Comparison of ENCODE assay signal across 1 cellular context in the genomic region with DNA sequence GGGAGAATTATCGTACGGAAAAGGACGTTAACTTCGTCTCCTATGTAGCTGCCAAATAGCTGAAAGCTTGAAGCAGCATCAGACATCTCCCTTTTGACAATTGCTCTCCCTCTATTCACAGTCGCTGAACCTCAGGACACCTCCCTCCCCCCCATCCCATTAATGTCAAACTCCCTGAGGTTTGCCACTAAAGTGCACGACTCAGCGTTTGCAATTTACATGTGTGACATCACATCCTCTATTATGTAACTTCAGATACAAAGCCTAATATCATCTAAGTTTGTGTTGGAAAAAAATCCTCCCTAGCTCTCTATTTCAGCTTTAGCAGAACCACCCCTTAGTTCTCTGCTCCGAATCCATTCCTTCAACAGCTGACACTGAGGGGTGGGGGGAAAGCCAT.
TF ChIP-seq lines count a peak whose summit lies in the region.

No MANE protein-coding gene starts in this region.

TF ChIP-seq in GM23338, 12 proteins besides CTCF, POLR2A, EP300 and RAD21:
- TF ChIP-seq EZH2 (IDR thresholded peaks at IDR 0.05; ENCODE audit: low read depth, unreplicated experiment) (no peak), STAT1 (IDR thresholded peaks at IDR 0.05; ENCODE audit: unreplicated experiment) (no peak), EZH2phosphoT487 (IDR thresholded peaks at IDR 0.05; ENCODE audit: unreplicated experiment) (no peak), CREB1 (CRISPR knock-in tag; IDR thresholded peaks at IDR 0.05; ENCODE audit: low read depth) (no peak), POLR2AphosphoS5 (IDR thresholded peaks at IDR 0.05; ENCODE audit: low read depth) (no peak)
- TF ChIP-seq, protein P1, sequence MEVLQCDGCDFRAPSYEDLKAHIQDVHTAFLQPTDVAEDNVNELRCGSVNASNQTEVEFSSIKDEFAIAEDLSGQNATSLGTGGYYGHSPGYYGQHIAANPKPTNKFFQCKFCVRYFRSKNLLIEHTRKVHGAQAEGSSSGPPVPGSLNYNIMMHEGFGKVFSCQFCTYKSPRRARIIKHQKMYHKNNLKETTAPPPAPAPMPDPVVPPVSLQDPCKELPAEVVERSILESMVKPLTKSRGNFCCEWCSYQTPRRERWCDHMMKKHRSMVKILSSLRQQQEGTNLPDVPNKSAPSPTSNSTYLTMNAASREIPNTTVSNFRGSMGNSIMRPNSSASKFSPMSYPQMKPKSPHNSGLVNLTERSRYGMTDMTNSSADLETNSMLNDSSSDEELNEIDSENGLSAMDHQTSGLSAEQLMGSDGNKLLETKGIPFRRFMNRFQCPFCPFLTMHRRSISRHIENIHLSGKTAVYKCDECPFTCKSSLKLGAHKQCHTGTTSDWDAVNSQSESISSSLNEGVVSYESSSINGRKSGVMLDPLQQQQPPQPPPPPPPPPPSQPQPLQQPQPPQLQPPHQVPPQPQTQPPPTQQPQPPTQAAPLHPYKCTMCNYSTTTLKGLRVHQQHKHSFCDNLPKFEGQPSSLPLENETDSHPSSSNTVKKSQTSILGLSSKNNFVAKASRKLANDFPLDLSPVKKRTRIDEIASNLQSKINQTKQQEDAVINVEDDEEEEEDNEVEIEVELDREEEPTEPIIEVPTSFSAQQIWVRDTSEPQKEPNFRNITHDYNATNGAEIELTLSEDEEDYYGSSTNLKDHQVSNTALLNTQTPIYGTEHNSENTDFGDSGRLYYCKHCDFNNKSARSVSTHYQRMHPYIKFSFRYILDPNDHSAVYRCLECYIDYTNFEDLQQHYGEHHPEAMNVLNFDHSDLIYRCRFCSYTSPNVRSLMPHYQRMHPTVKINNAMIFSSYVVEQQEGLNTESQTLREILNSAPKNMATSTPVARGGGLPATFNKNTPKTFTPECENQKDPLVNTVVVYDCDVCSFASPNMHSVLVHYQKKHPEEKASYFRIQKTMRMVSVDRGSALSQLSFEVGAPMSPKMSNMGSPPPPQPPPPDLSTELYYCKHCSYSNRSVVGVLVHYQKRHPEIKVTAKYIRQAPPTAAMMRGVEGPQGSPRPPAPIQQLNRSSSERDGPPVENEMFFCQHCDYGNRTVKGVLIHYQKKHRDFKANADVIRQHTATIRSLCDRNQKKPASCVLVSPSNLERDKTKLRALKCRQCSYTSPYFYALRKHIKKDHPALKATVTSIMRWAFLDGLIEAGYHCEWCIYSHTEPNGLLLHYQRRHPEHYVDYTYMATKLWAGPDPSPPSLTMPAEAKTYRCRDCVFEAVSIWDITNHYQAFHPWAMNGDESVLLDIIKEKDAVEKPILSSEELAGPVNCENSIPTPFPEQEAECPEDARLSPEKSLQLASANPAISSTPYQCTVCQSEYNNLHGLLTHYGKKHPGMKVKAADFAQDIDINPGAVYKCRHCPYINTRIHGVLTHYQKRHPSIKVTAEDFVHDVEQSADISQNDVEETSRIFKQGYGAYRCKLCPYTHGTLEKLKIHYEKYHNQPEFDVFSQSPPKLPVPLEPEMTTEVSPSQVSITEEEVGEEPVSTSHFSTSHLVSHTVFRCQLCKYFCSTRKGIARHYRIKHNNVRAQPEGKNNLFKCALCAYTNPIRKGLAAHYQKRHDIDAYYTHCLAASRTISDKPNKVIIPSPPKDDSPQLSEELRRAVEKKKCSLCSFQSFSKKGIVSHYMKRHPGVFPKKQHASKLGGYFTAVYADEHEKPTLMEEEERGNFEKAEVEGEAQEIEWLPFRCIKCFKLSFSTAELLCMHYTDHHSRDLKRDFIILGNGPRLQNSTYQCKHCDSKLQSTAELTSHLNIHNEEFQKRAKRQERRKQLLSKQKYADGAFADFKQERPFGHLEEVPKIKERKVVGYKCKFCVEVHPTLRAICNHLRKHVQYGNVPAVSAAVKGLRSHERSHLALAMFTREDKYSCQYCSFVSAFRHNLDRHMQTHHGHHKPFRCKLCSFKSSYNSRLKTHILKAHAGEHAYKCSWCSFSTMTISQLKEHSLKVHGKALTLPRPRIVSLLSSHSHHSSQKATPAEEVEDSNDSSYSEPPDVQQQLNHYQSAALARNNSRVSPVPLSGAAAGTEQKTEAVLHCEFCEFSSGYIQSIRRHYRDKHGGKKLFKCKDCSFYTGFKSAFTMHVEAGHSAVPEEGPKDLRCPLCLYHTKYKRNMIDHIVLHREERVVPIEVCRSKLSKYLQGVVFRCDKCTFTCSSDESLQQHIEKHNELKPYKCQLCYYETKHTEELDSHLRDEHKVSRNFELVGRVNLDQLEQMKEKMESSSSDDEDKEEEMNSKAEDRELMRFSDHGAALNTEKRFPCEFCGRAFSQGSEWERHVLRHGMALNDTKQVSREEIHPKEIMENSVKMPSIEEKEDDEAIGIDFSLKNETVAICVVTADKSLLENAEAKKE (CRISPR knock-in tag; IDR thresholded peaks at IDR 0.05), result no peak
- TF ChIP-seq, protein P2, sequence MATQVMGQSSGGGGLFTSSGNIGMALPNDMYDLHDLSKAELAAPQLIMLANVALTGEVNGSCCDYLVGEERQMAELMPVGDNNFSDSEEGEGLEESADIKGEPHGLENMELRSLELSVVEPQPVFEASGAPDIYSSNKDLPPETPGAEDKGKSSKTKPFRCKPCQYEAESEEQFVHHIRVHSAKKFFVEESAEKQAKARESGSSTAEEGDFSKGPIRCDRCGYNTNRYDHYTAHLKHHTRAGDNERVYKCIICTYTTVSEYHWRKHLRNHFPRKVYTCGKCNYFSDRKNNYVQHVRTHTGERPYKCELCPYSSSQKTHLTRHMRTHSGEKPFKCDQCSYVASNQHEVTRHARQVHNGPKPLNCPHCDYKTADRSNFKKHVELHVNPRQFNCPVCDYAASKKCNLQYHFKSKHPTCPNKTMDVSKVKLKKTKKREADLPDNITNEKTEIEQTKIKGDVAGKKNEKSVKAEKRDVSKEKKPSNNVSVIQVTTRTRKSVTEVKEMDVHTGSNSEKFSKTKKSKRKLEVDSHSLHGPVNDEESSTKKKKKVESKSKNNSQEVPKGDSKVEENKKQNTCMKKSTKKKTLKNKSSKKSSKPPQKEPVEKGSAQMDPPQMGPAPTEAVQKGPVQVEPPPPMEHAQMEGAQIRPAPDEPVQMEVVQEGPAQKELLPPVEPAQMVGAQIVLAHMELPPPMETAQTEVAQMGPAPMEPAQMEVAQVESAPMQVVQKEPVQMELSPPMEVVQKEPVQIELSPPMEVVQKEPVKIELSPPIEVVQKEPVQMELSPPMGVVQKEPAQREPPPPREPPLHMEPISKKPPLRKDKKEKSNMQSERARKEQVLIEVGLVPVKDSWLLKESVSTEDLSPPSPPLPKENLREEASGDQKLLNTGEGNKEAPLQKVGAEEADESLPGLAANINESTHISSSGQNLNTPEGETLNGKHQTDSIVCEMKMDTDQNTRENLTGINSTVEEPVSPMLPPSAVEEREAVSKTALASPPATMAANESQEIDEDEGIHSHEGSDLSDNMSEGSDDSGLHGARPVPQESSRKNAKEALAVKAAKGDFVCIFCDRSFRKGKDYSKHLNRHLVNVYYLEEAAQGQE (IDR thresholded peaks at IDR 0.05; ENCODE audit: unreplicated experiment), result no peak
